18 cellular contexts compared by ENCODE assay signal in the genomic region with DNA sequence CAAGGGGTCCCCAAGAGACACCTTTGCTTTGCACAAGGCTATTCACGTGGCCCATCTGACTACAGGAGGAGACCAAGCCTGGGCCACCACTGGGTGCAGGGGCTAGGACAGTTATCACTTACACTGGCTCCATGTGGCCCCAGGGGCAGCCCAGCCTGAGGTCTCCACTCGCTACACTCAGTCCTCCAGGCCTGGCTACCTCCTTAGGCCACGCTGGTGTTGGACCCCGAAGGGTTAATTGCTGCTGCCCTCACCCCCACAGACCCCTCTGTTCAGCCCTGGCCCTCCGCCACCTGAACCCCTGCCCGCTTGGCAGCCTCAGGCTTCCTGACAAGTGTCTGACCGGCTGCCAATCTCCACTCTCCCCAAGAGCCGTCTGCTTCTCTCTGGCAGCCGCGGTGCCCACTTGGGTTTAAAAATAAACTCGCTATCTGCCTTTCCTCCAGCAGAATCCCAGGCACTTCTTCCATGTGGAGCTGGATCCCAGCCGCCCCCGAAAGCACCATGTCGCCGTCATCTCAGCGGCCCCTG. TPM values are rescaled to one million over a fixed set of nuclear protein-coding genes. Genes with fewer than 3 reads are reported as not detected.
DNase-seq lines count a peak whose midpoint lies in the region; ATAC-seq and TF ChIP-seq lines count a peak whose summit lies in the region.
"Had no signal": no experiment of that assay in that cellular context is flagged by ENCODE, and none has a peak within 500 bp of the region (broad histone marks: within the 10 kb centered on the region; RNA-seq: fewer than 3 reads in every experiment).

No MANE protein-coding gene starts in this region.

- H3K4me1 Mint-ChIP-seq in chondrocyte (ENCODE audit: low read depth): peaks cover 16% of the 10 kb centered on the region
- no peaks in the 10 kb centered on the region for H3K4me1 Mint-ChIP-seq in activated CD4-positive, alpha-beta T cell treated with anti-CD3 and anti-CD28 coated beads for 36 hours
- H3K4me1 Mint-ChIP-seq: activated T-helper 17 cell treated with anti-CD3 and anti-CD28 coated beads, Interleukin-2, amount 50 U/mL, for 72 hours; IgD-negative memory B cell had no signal

- H3K36me3 Mint-ChIP-seq in chondrocyte (ENCODE audit: low read depth): no peaks in the 10 kb centered on the region
- H3K36me3 Mint-ChIP-seq in activated CD4-positive, alpha-beta T cell treated with anti-CD3 and anti-CD28 coated beads for 36 hours (ENCODE audit: low read depth): no peaks in the 10 kb centered on the region
- H3K36me3 Mint-ChIP-seq: IgD-negative memory B cell had no signal

- no peaks in the 10 kb centered on the region for H3K27me3 Mint-ChIP-seq in chondrocyte (ENCODE audit: low read depth)
- no peaks in the 10 kb centered on the region for H3K27me3 Mint-ChIP-seq in activated CD4-positive, alpha-beta T cell treated with anti-CD3 and anti-CD28 coated beads for 36 hours
- H3K27me3 Mint-ChIP-seq: activated T-helper 17 cell treated with anti-CD3 and anti-CD28 coated beads, Interleukin-2, amount 50 U/mL, for 72 hours; IgD-negative memory B cell had no signal

- POLR2A ChIA-PET in activated CD4-positive, alpha-beta T cell treated with anti-CD3 and anti-CD28 coated beads for 36 hours (lab: Charles Lee): no interaction called here

- peak overlapping the region; percentile 17 for H3K27ac Mint-ChIP-seq in chondrocyte (ENCODE audit: unreplicated experiment)
- H3K27ac Mint-ChIP-seq in activated CD4-positive, alpha-beta T cell treated with anti-CD3 and anti-CD28 coated beads for 36 hours: no peak overlapping the region
- H3K27ac Mint-ChIP-seq: activated T-helper 17 cell treated with anti-CD3 and anti-CD28 coated beads, Interleukin-2, amount 50 U/mL, for 72 hours had no signal

- no peak overlapping the region for H3K4me3 ChIP-seq in left lung
- H3K4me3 ChIP-seq: BLaER1 treated with 17β-estradiol and CSF1 and Interleukin-3, amounts not matched to agents 10 nM and 100 nM had no signal

- ATAC-seq in left lung: peak; percentile 77
- ATAC-seq in activated CD4-positive, alpha-beta T cell treated with anti-CD3 and anti-CD28 coated beads for 36 hours: no peak
- ATAC-seq: activated T-helper 17 cell treated with anti-CD3 and anti-CD28 coated beads, Interleukin-2, amount 50 U/mL, for 72 hours; HCT116; Panc1 had no signal

- no peaks in the 10 kb centered on the region for H3K27me3 ChIP-seq in left lung
- H3K27me3 ChIP-seq: BLaER1 treated with 17β-estradiol and CSF1 and Interleukin-3, amounts not matched to agents 10 nM and 100 nM had no signal

- no peaks in the 10 kb centered on the region for H3K9me3 ChIP-seq in left lung
- H3K9me3 ChIP-seq: BLaER1 treated with 17β-estradiol and CSF1 and Interleukin-3, amounts not matched to agents 10 nM and 100 nM had no signal

- no peaks in the 10 kb centered on the region for H3K9me3 Mint-ChIP-seq in chondrocyte (ENCODE audit: low read depth)
- no peaks in the 10 kb centered on the region for H3K9me3 Mint-ChIP-seq in activated CD4-positive, alpha-beta T cell treated with anti-CD3 and anti-CD28 coated beads for 36 hours (ENCODE audit: low read depth)
- H3K9me3 Mint-ChIP-seq: activated T-helper 17 cell treated with anti-CD3 and anti-CD28 coated beads, Interleukin-2, amount 50 U/mL, for 72 hours; IgD-negative memory B cell; nephron progenitor cell had no signal

- no peak overlapping the region for H3K4me3 Mint-ChIP-seq in chondrocyte (ENCODE audit: unreplicated experiment)
- no peak overlapping the region for H3K4me3 Mint-ChIP-seq in activated CD4-positive, alpha-beta T cell treated with anti-CD3 and anti-CD28 coated beads for 36 hours
- H3K4me3 Mint-ChIP-seq: activated T-helper 17 cell treated with anti-CD3 and anti-CD28 coated beads, Interleukin-2, amount 50 U/mL, for 72 hours; IgD-negative memory B cell; nephron progenitor cell had no signal

- H3K27ac ChIP-seq in left lung: no peak overlapping the region
- H3K27ac ChIP-seq: BLaER1 treated with 17β-estradiol and CSF1 and Interleukin-3, amounts not matched to agents 10 nM and 100 nM; WERI-Rb-1 had no signal

- H3K36me3 ChIP-seq in left lung: no peaks in the 10 kb centered on the region
- H3K36me3 ChIP-seq: BLaER1 treated with 17β-estradiol and CSF1 and Interleukin-3, amounts not matched to agents 10 nM and 100 nM; WERI-Rb-1 had no signal

- no peak for TF ChIP-seq CTCF in chondrocyte (IDR thresholded peaks at IDR 0.05)
- TF ChIP-seq CTCF in left lung (IDR thresholded peaks at IDR 0.05): no peak

- intact Hi-C loops in left lung (cut with DNase I): no loop called here
- intact Hi-C loops in activated CD4-positive, alpha-beta T cell treated with anti-CD3 and anti-CD28 coated beads for 36 hours (cut with DNase I, micrococcal nuclease): no loop called here

- peaks cover 11 to 12% of the 10 kb centered on the region in 2 donors for H3K4me1 ChIP-seq in left lung

- peak; percentile 34 for DNase-seq in NCI-H1092 (lab: John Stamatoyannopoulos, UW)
- peak; percentile 71 for DNase-seq in chondrocyte (ENCODE audit: low spot score)
- DNase-seq in left lung: peak; percentile 37 to 60
- peak; percentile 43 for DNase-seq in superior temporal gyrus (ENCODE audit: extremely low spot score)
- no peak for DNase-seq in MV-4-11 (lab: John Stamatoyannopoulos, UW)
- no peak for DNase-seq in activated CD4-positive, alpha-beta T cell treated with anti-CD3 and anti-CD28 coated beads for 36 hours
- no peak for DNase-seq in stimulated activated CD8-positive, alpha-beta memory T cell treated with anti-CD3 and anti-CD28 coated beads, Interleukin-4, amount 100 ng/mL, for 48 hours
- DNase-seq: activated CD8-positive, alpha-beta memory T cell treated with anti-CD3 and anti-CD28 coated beads for 24 hours; NCI-H1048; NCI-H526; nephron progenitor cell; stimulated activated CD4-positive, alpha-beta T cell treated with anti-CD3 and anti-CD28 coated beads, Interleukin-4, amount 100 ng/mL, for 24 hours; WERI-Rb-1 had no signal

- CTCF ChIA-PET in activated CD4-positive, alpha-beta T cell treated with anti-CD3 and anti-CD28 coated beads for 36 hours (lab: Charles Lee): no interaction called here

RNA-seq across cellular contexts. Expression of a gene that starts 27.8 kb away (rescaled TPM):
- total RNA-seq in chondrocyte: 0.44 to 0.49 TPM (median 0.47 TPM) in 3 replicates
- under 1 TPM; 0.13 to 0.64 TPM for total RNA-seq in left lung
- under 1 TPM; 0.19 to 0.55 TPM for total RNA-seq in activated CD4-positive, alpha-beta T cell treated with anti-CD3 and anti-CD28 coated beads for 36 hours

RNA-seq across cellular contexts. Expression of a gene that starts 43.5 kb away (rescaled TPM):
- 26.8 to 50.5 TPM (median 46.4 TPM) in 3 replicates for total RNA-seq in chondrocyte
- 10 to 100 TPM; 17.3 to 18.8 TPM for total RNA-seq in left lung
- total RNA-seq in activated CD4-positive, alpha-beta T cell treated with anti-CD3 and anti-CD28 coated beads for 36 hours: 1 to 10 TPM; 3.3 to 3.7 TPM

Comparison
In these comparisons a context has a peak if more than half of its experiments do, and no peak if none do; other contexts are left out.
1. DNase-seq: peak in NCI-H1092 (single experiment), chondrocyte (single experiment), left lung (2 of 2) and superior temporal gyrus (single experiment); none in MV-4-11 (single experiment), activated CD4-positive, alpha-beta T cell treated with anti-CD3 and anti-CD28 coated beads for 36 hours (single experiment) and stimulated activated CD8-positive, alpha-beta memory T cell treated with anti-CD3 and anti-CD28 coated beads, Interleukin-4, amount 100 ng/mL, for 48 hours (single experiment).